22 cellular contexts compared by ENCODE assay signal in genomic region chr11:32905028-32905667, GRCh38. TPM values are rescaled to one million over a fixed set of nuclear protein-coding genes. Genes with fewer than 3 reads are reported as not detected.
DNase-seq lines count a peak whose midpoint lies in the region; ATAC-seq, FAIRE-seq and TF ChIP-seq lines count a peak whose summit lies in the region.
"Had no signal": no experiment of that assay in that cellular context is flagged by ENCODE, and none has a peak within 500 bp of the region (broad histone marks: within the 10 kb centered on the region; RNA-seq: fewer than 3 reads in every experiment).

No MANE protein-coding gene starts in this region.

- TF ChIP-seq EP300 in HepG2 (IDR thresholded peaks at IDR 0.05; ENCODE audit: low read depth in 2 of 2, low read length in 2 of 2) (no peak), HepG2 (CRISPR knock-in tag; IDR thresholded peaks at IDR 0.05; ENCODE audit: borderline replicate concordance) (no peak)

- DNase-seq in HepG2 (ENCODE audit: low spot score) (no peak), right lobe of liver (no peak), cardiac fibroblast (ENCODE audit: low read depth in 2 of 2) (peak; percentile 5 to 25), left kidney (ENCODE audit: low read depth, low spot score) (peak; percentile 16), cerebellar nuclear complex (lab: John Stamatoyannopoulos, UW) (no peak), urothelium cell line (ENCODE audit: low spot score) (no peak), glomerular visceral epithelial cell (ENCODE audit: extremely low spot score) (no peak)
- DNase-seq: activated CD4-positive, alpha-beta T cell treated with anti-CD3 and anti-CD28 coated beads for 4 hours; C1 segment of cervical spinal cord; HCEC 1CT; left cardiac atrium; NCI-H2227 treated with DMSO at 0.1 percent for 48 hours; NCI-H82; OCI-M1; SIG-M5; T-helper 1 cell had no signal

- CTCF ChIA-PET in HepG2 (lab: Yijun Ruan, JAX; ENCODE audit: low intra/inter-chr PET ratio, low total read pairs): no interaction called here

- no peaks in the 10 kb centered on the region for H3K9me3 Mint-ChIP-seq in stimulated activated memory B cell treated with anti-CD40 and anti-IgM and Interleukin-4, amounts not matched to agents 10 μg/mL and 1 μg/mL and 100 μg/mL, for 72 hours
- H3K9me3 Mint-ChIP-seq: neural crest cell had no signal

- H3K27ac ChIP-seq in HepG2 (ENCODE audit: extremely low read length, insufficient read depth, low read length): no peak overlapping the region
- H3K27ac ChIP-seq in right lobe of liver: no peak overlapping the region
- H3K27ac ChIP-seq: gastroesophageal sphincter had no signal

- H3K4me3 Mint-ChIP-seq in stimulated activated memory B cell treated with anti-CD40 and anti-IgM and Interleukin-4, amounts not matched to agents 10 μg/mL and 1 μg/mL and 100 μg/mL, for 72 hours: no peak overlapping the region
- H3K4me3 Mint-ChIP-seq: activated naive CD8-positive, alpha-beta T cell; neural crest cell had no signal

- H3K4me3 ChIP-seq in HepG2 (replicated peaks in 1 of 3; ENCODE audit: insufficient read depth in 1 of 3, low read depth in 2 of 3, low read length in 3 of 3) (no peak overlapping the region), right lobe of liver (no peak overlapping the region), cardiac fibroblast (replicated peaks in 1 of 2; ENCODE audit: low read depth in 2 of 2, low read length in 2 of 2) (no peak overlapping the region)
- H3K4me3 ChIP-seq: gastroesophageal sphincter had no signal

- peaks cover 10% of the 10 kb centered on the region for H3K36me3 Mint-ChIP-seq in stimulated activated memory B cell treated with anti-CD40 and anti-IgM and Interleukin-4, amounts not matched to agents 10 μg/mL and 1 μg/mL and 100 μg/mL, for 72 hours

- no peaks in the 10 kb centered on the region for H3K9me3 ChIP-seq in HepG2 (ENCODE audit: low read length)
- no peaks in the 10 kb centered on the region for H3K9me3 ChIP-seq in right lobe of liver
- H3K9me3 ChIP-seq: gastroesophageal sphincter had no signal

- in situ Hi-C loops in HepG2 (cut with HindIII; ENCODE audit: extremely low pct_ligation_motif_present, low pct_unique_long_range_greater_than_20kb): no loop called here

- H3K27me3 Mint-ChIP-seq in stimulated activated memory B cell treated with anti-CD40 and anti-IgM and Interleukin-4, amounts not matched to agents 10 μg/mL and 1 μg/mL and 100 μg/mL, for 72 hours: no peaks in the 10 kb centered on the region
- H3K27me3 Mint-ChIP-seq: activated naive CD8-positive, alpha-beta T cell had no signal

- H4K20me1 ChIP-seq in HepG2 (ENCODE audit: insufficient read depth, low read length): 0 out of 2 replicates have a peak, but pooled peaks cover 3% of the 10 kb centered on the region

- ATAC-seq in HepG2: no peak
- ATAC-seq in right lobe of liver: no peak
- ATAC-seq in stimulated activated memory B cell treated with anti-CD40 and anti-IgM and Interleukin-4, amounts not matched to agents 10 μg/mL and 1 μg/mL and 100 μg/mL, for 72 hours: no peak
- ATAC-seq: gastroesophageal sphincter, left cardiac atrium had no signal

- TF ChIP-seq POLR2A in HepG2 (IDR thresholded peaks at IDR 0.05; ENCODE audit: insufficient read depth in 1 of 2, low read depth in 2 of 2, low read length in 2 of 2) (no peak), right lobe of liver (IDR thresholded peaks at IDR 0.05) (no peak)

- TF ChIP-seq RAD21 in HepG2 (CRISPR knock-in tag; IDR thresholded peaks at IDR 0.05): no peak

- no peaks in the 10 kb centered on the region for H3K27me3 ChIP-seq in HepG2 (ENCODE audit: control insufficient read depth in 1 of 2, insufficient read depth in 2 of 2, low read length in 2 of 2)
- no peaks in the 10 kb centered on the region for H3K27me3 ChIP-seq in right lobe of liver
- H3K27me3 ChIP-seq: gastroesophageal sphincter had no signal

- WGBS in HepG2 (ENCODE audit: low lambda C conversion rate): 88% methylated on average over 3 of the region's 3 CpGs
- WGBS in right lobe of liver (ENCODE audit: insufficient coverage, low coverage, low lambda C conversion rate, missing lambda C conversion rate): 67% methylated on average over 3 of the region's 3 CpGs

- no peak for FAIRE-seq in HepG2 (lab: Jason Lieb, UNC)
- FAIRE-seq in urothelium cell line (lab: Jason Lieb, UNC): no peak
- FAIRE-seq: D721Med, GM18507 had no signal

- BruUV-seq in HepG2 (replicated peaks; lab: Mats Ljungman, UMichigan): TSS peak; percentile 2

- H3K4me1 Mint-ChIP-seq in stimulated activated memory B cell treated with anti-CD40 and anti-IgM and Interleukin-4, amounts not matched to agents 10 μg/mL and 1 μg/mL and 100 μg/mL, for 72 hours: peaks cover 35% of the 10 kb centered on the region

- no peak overlapping the region for H3K27ac Mint-ChIP-seq in stimulated activated memory B cell treated with anti-CD40 and anti-IgM and Interleukin-4, amounts not matched to agents 10 μg/mL and 1 μg/mL and 100 μg/mL, for 72 hours
- H3K27ac Mint-ChIP-seq: activated naive CD8-positive, alpha-beta T cell had no signal

- H3K4me1 ChIP-seq in HepG2 (ENCODE audit: insufficient read depth, low read length) (no peaks in the 10 kb centered on the region), right lobe of liver (no peaks in the 10 kb centered on the region)

- intact Hi-C loops in HepG2 (cut with micrococcal nuclease; ENCODE audit: unreplicated experiment): no loop called here
- intact Hi-C loops in right lobe of liver (cut with DNase I): no loop called here

- no peak overlapping the region for H2AFZ ChIP-seq in HepG2 (ENCODE audit: low read length)

- POLR2A ChIA-PET in HepG2 (lab: Yijun Ruan, JAX): no interaction called here

- H3K36me3 ChIP-seq in HepG2 (replicated peaks in 1 of 2; ENCODE audit: control insufficient read depth in 1 of 2, insufficient read depth in 2 of 2, low read length in 2 of 2) (peaks cover 1 to 8% of the 10 kb centered on the region in 2 experiments; a peak in 3 of 5 replicates), right lobe of liver (no peaks in the 10 kb centered on the region)
- H3K36me3 ChIP-seq: gastroesophageal sphincter had no signal

- H3K4me2 ChIP-seq in HepG2 (ENCODE audit: low read depth, low read length): no peak overlapping the region

- H3K9ac ChIP-seq in HepG2 (ENCODE audit: insufficient read depth, low read depth, low read length): no peak overlapping the region

- peaks cover 88% of the 10 kb centered on the region for H3K79me2 ChIP-seq in HepG2 (ENCODE audit: insufficient read depth, low read length)

- TF ChIP-seq CTCF in HepG2 (CRISPR knock-in tag; IDR thresholded peaks at IDR 0.05) (no peak), right lobe of liver (IDR thresholded peaks at IDR 0.05) (no peak), cardiac fibroblast (IDR thresholded peaks at IDR 0.05; ENCODE audit: low read depth, low read length) (no peak)

TF ChIP-seq in HepG2, 621 proteins besides CTCF, POLR2A, EP300 and RAD21 (continues in another document):
- TF ChIP-seq LCORL (IDR thresholded peaks at IDR 0.05) (no peak), LCORL (CRISPR knock-in tag; IDR thresholded peaks at IDR 0.05) (no peak), NFYB (CRISPR knock-in tag; IDR thresholded peaks at IDR 0.05) (no peak), ATRX (CRISPR knock-in tag; IDR thresholded peaks at IDR 0.05; ENCODE audit: borderline replicate concordance) (no peak), ZNF432 (CRISPR knock-in tag; IDR thresholded peaks at IDR 0.05; ENCODE audit: borderline replicate concordance) (no peak), STAG1 (CRISPR knock-in tag; IDR thresholded peaks at IDR 0.05) (no peak), ZUFSP (CRISPR knock-in tag; IDR thresholded peaks at IDR 0.05; ENCODE audit: borderline replicate concordance) (no peak), ISX (CRISPR knock-in tag; conservative IDR thresholded peaks at IDR 0.05) (no peak), HNRNPLL (IDR thresholded peaks at IDR 0.05; ENCODE audit: low read depth, low read length, poor library complexity, severe bottlenecking) (no peak), ZNF761 (CRISPR knock-in tag; conservative IDR thresholded peaks at IDR 0.05) (no peak)

RNA-seq across cellular contexts. Expression of gene QSER1, which starts 12.5 kb away (rescaled TPM):
- total RNA-seq in HepG2 (2016; rRNA removed; fragmentation: Illumina TruSeq; extraction: Trizol) (17.3 and 46.6 TPM in 2 replicates), right lobe of liver (10 to 100 TPM in 5 of 6 experiments, 1 to 10 TPM in 1; 7.7 to 12.8 (median 11.0) TPM)
- total RNA-seq in HepG2 (2016; cell fraction: cytosol; rRNA removed; fragmentation: Illumina TruSeq; extraction: Trizol; ENCODE audit: low read depth): 4.8 and 5.0 TPM in 2 replicates
- total RNA-seq in HepG2 (2016; cell fraction: insoluble cytoplasmic fraction; rRNA removed; fragmentation: Illumina TruSeq; extraction: Trizol): 15.6 and 43.0 TPM in 2 replicates
- total RNA-seq in HepG2 (2016; cell fraction: membrane; rRNA removed; fragmentation: Illumina TruSeq; extraction: Trizol): 22.5 and 28.8 TPM in 2 replicates
- 34.3 and 37.9 TPM in 2 replicates for total RNA-seq in HepG2 (2016; cell fraction: nucleus; rRNA removed; fragmentation: Illumina TruSeq; extraction: Trizol)
- polyA plus RNA-seq in HepG2 (2011; rRNA removed): 7.2 and 8.9 TPM in 2 replicates
- polyA plus RNA-seq in HepG2 (2011; cell fraction: cytosol; rRNA removed): 3.4 and 6.2 TPM in 2 replicates
- polyA plus RNA-seq in HepG2 (2011; cell fraction: nucleus; rRNA removed): 9.4 and 9.5 TPM in 2 replicates
- polyA plus RNA-seq in HepG2 (2012): 10.3 and 11.4 TPM in 2 replicates
- polyA plus RNA-seq in HepG2 (2016; cell fraction: cytosol; fragmentation: Illumina TruSeq; extraction: Trizol; ENCODE audit: low read depth): 0.72 and 0.80 TPM in 2 replicates
- polyA plus RNA-seq in HepG2 (2016; cell fraction: insoluble cytoplasmic fraction; fragmentation: Illumina TruSeq; extraction: Trizol; ENCODE audit: low read depth): 23.3 and 24.6 TPM in 2 replicates
- polyA plus RNA-seq in HepG2 (2016; cell fraction: membrane; fragmentation: Illumina TruSeq; extraction: Trizol; ENCODE audit: low read depth): 3.3 and 4.0 TPM in 2 replicates
- polyA plus RNA-seq in HepG2 (2016; cell fraction: nucleus; fragmentation: Illumina TruSeq; extraction: Trizol; ENCODE audit: insufficient read depth, low read depth): 22.8 and 23.9 TPM in 2 replicates
- polyA minus RNA-seq in HepG2 (2011; rRNA and poly(A)+ RNA removed; ENCODE audit: low replicate concordance): 33.0 and 71.4 TPM in 2 replicates
- polyA minus RNA-seq in HepG2 (2011; cell fraction: cytosol; rRNA and poly(A)+ RNA removed): 26.7 and 34.0 TPM in 2 replicates
- polyA minus RNA-seq in HepG2 (2011; cell fraction: nucleus; rRNA and poly(A)+ RNA removed): 50.7 and 52.3 TPM in 2 replicates

Comparison
In these comparisons a context has a peak if more than half of its experiments do, and no peak if none do; other contexts are left out.
1. DNase-seq: peak in cardiac fibroblast (2 of 2) and left kidney (single experiment); none in HepG2 (single experiment), right lobe of liver (0 of 3), cerebellar nuclear complex (0 of 2), urothelium cell line (single experiment) and glomerular visceral epithelial cell (single experiment).